8 cellular contexts compared by ENCODE assay signal in genomic region chr2:60806988-60807681, GRCh38. TPM values are rescaled to one million over a fixed set of nuclear protein-coding genes. Genes with fewer than 3 reads are reported as not detected.
A peak's percentile ranks its signal among the peaks of the same experiment; 100 is the strongest.
DNase-seq lines count a peak whose midpoint lies in the region; ATAC-seq and TF ChIP-seq lines count a peak whose summit lies in the region.

No MANE protein-coding gene starts in this region.

- no peaks in the 10 kb centered on the region for H3K9me3 Mint-ChIP-seq in activated CD4-positive, alpha-beta T cell treated with anti-CD3 and anti-CD28 coated beads, Interleukin-2, amount 10 ng/mL, durations not matched to agents 24 days and 14 days

- H3K4me3 ChIP-seq in NB4 (ENCODE audit: low read depth, low read length) (peak overlapping the region; percentile 47), foreskin fibroblast (ENCODE audit: low read depth in 1 of 2, low read length in 2 of 2) (no peak overlapping the region)

- H3K4me3 Mint-ChIP-seq in activated CD4-positive, alpha-beta T cell treated with anti-CD3 and anti-CD28 coated beads, Interleukin-2, amount 10 ng/mL, durations not matched to agents 24 days and 14 days, result peak overlapping the region; percentile 56

- ATAC-seq in HG02571 (IDR thresholded peaks at IDR 0.05; ENCODE audit: unreplicated experiment), result peak; percentile 74

- intact Hi-C loops in activated CD4-positive, alpha-beta T cell treated with anti-CD3 and anti-CD28 coated beads, Interleukin-2, amount 10 ng/mL, durations not matched to agents 24 days and 14 days (cut with micrococcal nuclease), result loop anchor here (1.0 to 5.0 kb wide), 8 partner anchors 12 to 338 kb away; partner anchors contain the start of gene PAPOLG

- H3K36me3 Mint-ChIP-seq in activated CD4-positive, alpha-beta T cell treated with anti-CD3 and anti-CD28 coated beads, Interleukin-2, amount 10 ng/mL, durations not matched to agents 24 days and 14 days (ENCODE audit: low read depth), result no peaks in the 10 kb centered on the region

- TF ChIP-seq POLR2A in NB4 (IDR thresholded peaks at IDR 0.05; ENCODE audit: extremely low read depth, insufficient read length), result peak; percentile 25

- DNase-seq in DMS 273 (lab: John Stamatoyannopoulos, UW; ENCODE audit: unreplicated experiment), result peak; percentile 55
- DNase-seq in DMS 273 treated with DMSO at 0.1 percent for 48 hours (lab: John Stamatoyannopoulos, UW), result no peak
- DNase-seq in NB4 (ENCODE audit: low read depth), result peak; percentile 94
- DNase-seq in activated CD4-positive, alpha-beta T cell treated with anti-CD3 and anti-CD28 coated beads, Interleukin-2, amount 10 ng/mL, durations not matched to agents 24 days and 14 days, result peak; percentile 72
- peak; percentile 48 to 79 for DNase-seq in foreskin fibroblast
- peak; percentile 39 to 54 (median 48) for DNase-seq in stimulated activated CD4-positive, alpha-beta T cell treated with anti-CD3 and anti-CD28 coated beads, TNF-alpha, amount 100 ng/mL, for 48 hours (ENCODE audit: low read depth in 3 of 3)
- DNase-seq in NCI-H524 treated with DMSO at 0.1 percent for 48 hours (lab: John Stamatoyannopoulos, UW), result no peak

- peaks cover 46% of the 10 kb centered on the region for H3K4me1 Mint-ChIP-seq in activated CD4-positive, alpha-beta T cell treated with anti-CD3 and anti-CD28 coated beads, Interleukin-2, amount 10 ng/mL, durations not matched to agents 24 days and 14 days

- peak overlapping the region; percentile 87 for H3K27ac Mint-ChIP-seq in activated CD4-positive, alpha-beta T cell treated with anti-CD3 and anti-CD28 coated beads, Interleukin-2, amount 10 ng/mL, durations not matched to agents 24 days and 14 days

- H3K27me3 Mint-ChIP-seq in activated CD4-positive, alpha-beta T cell treated with anti-CD3 and anti-CD28 coated beads, Interleukin-2, amount 10 ng/mL, durations not matched to agents 24 days and 14 days, result no peaks in the 10 kb centered on the region

- TF ChIP-seq CTCF in NB4 (IDR thresholded peaks at IDR 0.05; ENCODE audit: low read depth, low read length), result no peak
- no peak for TF ChIP-seq CTCF in foreskin fibroblast (IDR thresholded peaks at IDR 0.05; ENCODE audit: low read depth, low read length)

RNA-seq across cellular contexts. Expression of gene PAPOLG, which starts 51.1 kb away (rescaled TPM):
- 18.1 and 21.6 TPM in 2 replicates for total RNA-seq in activated CD4-positive, alpha-beta T cell treated with anti-CD3 and anti-CD28 coated beads, Interleukin-2, amount 10 ng/mL, durations not matched to agents 24 days and 14 days

Comparison
In these comparisons a context has a peak if more than half of its experiments do, and no peak if none do; other contexts are left out.
1. DNase-seq: peak in DMS 273 (single experiment), NB4 (single experiment), activated CD4-positive, alpha-beta T cell treated with anti-CD3 and anti-CD28 coated beads, Interleukin-2, amount 10 ng/mL, durations not matched to agents 24 days and 14 days (single experiment), foreskin fibroblast (2 of 2) and stimulated activated CD4-positive, alpha-beta T cell treated with anti-CD3 and anti-CD28 coated beads, TNF-alpha, amount 100 ng/mL, for 48 hours (3 of 3); none in DMS 273 treated with DMSO at 0.1 percent for 48 hours (single experiment) and NCI-H524 treated with DMSO at 0.1 percent for 48 hours (single experiment).